Comparison of ENCODE assay signal across 18 cellular contexts in the genomic region with DNA sequence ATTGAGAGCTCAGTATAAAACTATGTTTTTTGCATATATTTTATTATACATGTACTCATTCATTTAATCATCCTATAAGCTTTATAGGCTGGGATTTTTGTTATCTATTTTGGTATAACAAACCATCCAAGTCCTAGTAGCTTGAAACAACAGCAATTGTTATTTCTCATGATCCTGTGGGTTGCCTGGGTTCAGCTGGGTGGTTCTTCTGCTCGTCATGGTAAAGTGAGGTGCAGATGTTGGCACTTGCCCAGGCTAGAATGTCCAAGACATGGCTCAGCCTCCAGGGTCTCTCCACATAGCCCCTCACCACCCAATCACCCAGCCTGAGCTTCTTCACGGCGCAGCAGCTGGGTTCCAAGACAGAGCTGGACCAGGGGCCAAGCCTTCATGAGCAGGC. TPM values are rescaled to one million over a fixed set of nuclear protein-coding genes. Genes with fewer than 3 reads are reported as not detected.
DNase-seq lines count a peak whose midpoint lies in the region; ATAC-seq and TF ChIP-seq lines count a peak whose summit lies in the region.
"Had no signal": no experiment of that assay in that cellular context is flagged by ENCODE, and none has a peak within 500 bp of the region (broad histone marks: within the 10 kb centered on the region; RNA-seq: fewer than 3 reads in every experiment).

No MANE protein-coding gene starts in this region.

- H3F3A ChIP-seq in DOHH2 (ENCODE audit: control insufficient read depth, insufficient read depth): peaks cover 30% of the 10 kb centered on the region

- H3K4me1 ChIP-seq in DOHH2 (ENCODE audit: control insufficient read depth, low read length): peaks cover 73% of the 10 kb centered on the region
- H3K4me1 ChIP-seq in HUES64 (ENCODE audit: insufficient read depth, low read length): peaks cover 27% of the 10 kb centered on the region
- H3K4me1 ChIP-seq in iPS-20b (ENCODE audit: insufficient read depth, low read length): peaks cover 24% of the 10 kb centered on the region
- H3K4me1 ChIP-seq in A673 (ENCODE audit: insufficient read depth, low read length, poor library complexity, severe bottlenecking): no peaks in the 10 kb centered on the region
- H3K4me1 ChIP-seq: BE2C had no signal

- DNase-seq in GOT3 (lab: John Stamatoyannopoulos, UW) (no peak), A673 (ENCODE audit: low spot score) (no peak)
- DNase-seq: ACHN; BE2C; CD4-positive, alpha-beta T cell; DMS153; DMS79; GF-D8; H7; HFFc6 had no signal

- intact Hi-C loops in A673 (cut with micrococcal nuclease; ENCODE audit: unreplicated experiment): no loop called here

- BruUV-seq in A673 (replicated peaks; lab: Mats Ljungman, UMichigan): no TSS peak

- no peaks in the 10 kb centered on the region for H3K36me3 ChIP-seq in DOHH2 (ENCODE audit: control insufficient read depth, low read length)
- no peaks in the 10 kb centered on the region for H3K36me3 ChIP-seq in HUES64 (ENCODE audit: insufficient read depth, low read length)
- H3K36me3 ChIP-seq in iPS-20b (ENCODE audit: insufficient read depth, low read depth, low read length): no peaks in the 10 kb centered on the region
- no peaks in the 10 kb centered on the region for H3K36me3 ChIP-seq in A673 (ENCODE audit: insufficient read depth, low read length, poor library complexity, severe bottlenecking)
- H3K36me3 ChIP-seq: BE2C had no signal

- CTCF ChIA-PET in A673 (lab: Charles Lee): no interaction called here

- H3K4me3 ChIP-seq in DOHH2 (ENCODE audit: low read length) (peak overlapping the region; percentile 32; the same call in 1 of the 2 replicates), HUES64 (ENCODE audit: low read length) (no peak overlapping the region), iPS-20b (ENCODE audit: low read length) (no peak overlapping the region), A673 (ENCODE audit: low read depth, low read length, poor library complexity, severe bottlenecking) (no peak overlapping the region)

- TF ChIP-seq CTCF in DOHH2 (IDR thresholded peaks at IDR 0.05; ENCODE audit: low read depth, low read length, poor library complexity, severe bottlenecking) (no peak), A673 (conservative IDR thresholded peaks at IDR 0.05; ENCODE audit: low read depth, low read length) (no peak)

- no peaks in the 10 kb centered on the region for H3K9me3 ChIP-seq in DOHH2 (ENCODE audit: control insufficient read depth, insufficient read depth, low read length)
- H3K9me3 ChIP-seq in HUES64 (ENCODE audit: insufficient read depth, low read depth, low read length): no peaks in the 10 kb centered on the region
- H3K9me3 ChIP-seq in iPS-20b (ENCODE audit: insufficient read depth, low read depth, low read length): 0 out of 2 replicates have a peak, but pooled peaks cover 3% of the 10 kb centered on the region
- no peaks in the 10 kb centered on the region for H3K9me3 ChIP-seq in A673 (ENCODE audit: low read depth, low read length, poor library complexity, severe bottlenecking)
- H3K9me3 ChIP-seq: BE2C had no signal

- no peak overlapping the region for H3K9ac ChIP-seq in HUES64 (ENCODE audit: low read depth, low read length)
- peak overlapping the region; percentile 14; the same call in 1 of the 2 replicates for H3K9ac ChIP-seq in iPS-20b (ENCODE audit: low read depth, low read length)
- H3K9ac ChIP-seq: KMS-11 had no signal

- POLR2A ChIA-PET in A673 (lab: Charles Lee; ENCODE audit: low non-redundant PET): no interaction called here

- WGBS in HUES64: 95% methylated on average over 3 of the region's 3 CpGs

- no peaks in the 10 kb centered on the region for H3K79me2 ChIP-seq in DOHH2 (ENCODE audit: control insufficient read depth, low read length)

- no peaks in the 10 kb centered on the region for H4K20me1 ChIP-seq in DOHH2 (ENCODE audit: control insufficient read depth, insufficient read depth, low read depth, low read length)

- H3K27ac ChIP-seq in DOHH2 (ENCODE audit: low read depth, low read length) (peak overlapping the region; percentile 90), HUES64 (ENCODE audit: low read depth, low read length) (peak overlapping the region; percentile 82; the same call in 1 of the 2 replicates), iPS-20b (ENCODE audit: low read length) (no peak overlapping the region), A673 (ENCODE audit: low read depth, low read length, poor library complexity, severe bottlenecking) (no peak overlapping the region)
- H3K27ac ChIP-seq: C4-2B, KMS-11 had no signal

- H3K27me3 ChIP-seq in DOHH2 (ENCODE audit: control insufficient read depth, low read length) (peaks cover 4% of the 10 kb centered on the region), HUES64 (ENCODE audit: insufficient read depth, low read length) (no peaks in the 10 kb centered on the region), iPS-20b (ENCODE audit: insufficient read depth, low read length) (no peaks in the 10 kb centered on the region), A673 (replicated peaks; ENCODE audit: insufficient read depth, low read depth, low read length, poor library complexity) (peaks cover 10% of the 10 kb centered on the region)

- H3K9me2 ChIP-seq in DOHH2 (replicated peaks; ENCODE audit: control insufficient read depth, low read length): no peaks in the 10 kb centered on the region

- no peak for ATAC-seq in GM21786 (IDR thresholded peaks at IDR 0.05; ENCODE audit: unreplicated experiment)
- ATAC-seq: HCT116 had no signal

- peak overlapping the region; percentile 78 for H3K4me2 ChIP-seq in DOHH2 (ENCODE audit: low read length)
- H3K4me2 ChIP-seq: KMS-11 had no signal

RNA-seq across cellular contexts. Expression of a gene that starts 20.8 kb away (rescaled TPM):
- polyA plus RNA-seq in HUES64 (2013, experiment 1 of 2): 22.7 TPM
- polyA plus RNA-seq in HUES64 (2013, experiment 2 of 2): 29.4 TPM
- total RNA-seq in A673 (2021): 54.1 and 54.4 TPM in 2 replicates

RNA-seq across cellular contexts. Expression of a gene that starts 36.7 kb away (rescaled TPM):
- 0.20 TPM for polyA plus RNA-seq in HUES64 (2013, experiment 1 of 2)
- polyA plus RNA-seq in HUES64 (2013, experiment 2 of 2): 0.44 TPM
- not detected in 2 replicates for total RNA-seq in A673 (2021)
- total RNA-seq: A172, HFFc6 had no signal

Comparison
In these comparisons a context has a peak if more than half of its experiments do, and no peak if none do; other contexts are left out.
1. H3K27ac ChIP-seq: peak in DOHH2 (single experiment) and HUES64 (single experiment); none in iPS-20b (single experiment) and A673 (single experiment).